ENCODE assay signal across 9 cellular contexts in genomic region chr16:52861614-52862022, GRCh38.
A peak's percentile ranks its signal among the peaks of the same experiment; 100 is the strongest.
DNase-seq lines count a peak whose midpoint lies in the region; ATAC-seq and TF ChIP-seq lines count a peak whose summit lies in the region.
"Had no signal": no experiment of that assay in that cellular context is flagged by ENCODE, and none has a peak within 500 bp of the region (broad histone marks: within the 10 kb centered on the region; RNA-seq: fewer than 3 reads in every experiment).

No MANE protein-coding gene starts in this region.

- ATAC-seq in GM18909 (IDR thresholded peaks at IDR 0.05; ENCODE audit: poor library complexity, unreplicated experiment) (no peak), HG03045 (IDR thresholded peaks at IDR 0.05; ENCODE audit: unreplicated experiment) (no peak)

- H3K27me3 Mint-ChIP-seq in activated naive CD4-positive, alpha-beta T cell treated with anti-CD3 and anti-CD28 coated beads for 36 hours (ENCODE audit: low read depth) = no peaks in the 10 kb centered on the region

- H3K36me3 ChIP-seq in BE2C = no peaks in the 10 kb centered on the region

- no peak overlapping the region for H3K27ac Mint-ChIP-seq in activated naive CD4-positive, alpha-beta T cell treated with anti-CD3 and anti-CD28 coated beads for 36 hours

- no peaks in the 10 kb centered on the region for H3K36me3 Mint-ChIP-seq in activated naive CD4-positive, alpha-beta T cell treated with anti-CD3 and anti-CD28 coated beads for 36 hours (ENCODE audit: low read depth)
- H3K36me3 Mint-ChIP-seq: CD14-positive monocyte had no signal

- TF ChIP-seq CTCF in BE2C (IDR thresholded peaks at IDR 0.05; ENCODE audit: low read depth, low read length) = peak; percentile 73

- H3K9me3 Mint-ChIP-seq in activated naive CD4-positive, alpha-beta T cell treated with anti-CD3 and anti-CD28 coated beads for 36 hours = peaks cover 3% of the 10 kb centered on the region

- H3K27me3 ChIP-seq in BE2C = peaks cover 2% of the 10 kb centered on the region; the same call in 1 of the 2 replicates

- H3K4me1 ChIP-seq in BE2C = no peaks in the 10 kb centered on the region

- H3K4me1 Mint-ChIP-seq in activated naive CD4-positive, alpha-beta T cell treated with anti-CD3 and anti-CD28 coated beads for 36 hours (ENCODE audit: low read depth) = no peaks in the 10 kb centered on the region
- H3K4me1 Mint-ChIP-seq: CD14-positive monocyte had no signal

- intact Hi-C loops in activated naive CD4-positive, alpha-beta T cell treated with anti-CD3 and anti-CD28 coated beads for 36 hours (cut with micrococcal nuclease) = no loop called here

- DNase-seq in BE2C (peak; percentile 25), NCI-H128 (lab: John Stamatoyannopoulos, UW; ENCODE audit: unreplicated experiment) (peak; percentile 2), SK-N-DZ (ENCODE audit: low spot score) (peak; percentile 64), left kidney (ENCODE audit: low read depth, low spot score) (peak; percentile 73), HuH-7.5 (ENCODE audit: low spot score) (no peak)
- no peak for DNase-seq in activated naive CD4-positive, alpha-beta T cell treated with anti-CD3 and anti-CD28 coated beads for 36 hours

- no peak overlapping the region for H3K4me3 ChIP-seq in BE2C (ENCODE audit: low read depth, low read length)

- CTCF ChIA-PET in activated naive CD4-positive, alpha-beta T cell treated with anti-CD3 and anti-CD28 coated beads for 36 hours (lab: Charles Lee) = interaction anchor here (0.6 kb wide), 1 partner anchor 46 kb away, joined by 4 read pairs; no protein-coding TSS in a partner anchor

- H3K9me3 ChIP-seq in BE2C = no peaks in the 10 kb centered on the region

- H3K4me3 Mint-ChIP-seq in activated naive CD4-positive, alpha-beta T cell treated with anti-CD3 and anti-CD28 coated beads for 36 hours = no peak overlapping the region
- H3K4me3 Mint-ChIP-seq: CD14-positive monocyte had no signal

Comparison
In these comparisons a context has a peak if more than half of its experiments do, and no peak if none do; other contexts are left out.
1. DNase-seq: peak in BE2C (single experiment), NCI-H128 (single experiment), SK-N-DZ (single experiment) and left kidney (single experiment); none in activated naive CD4-positive, alpha-beta T cell treated with anti-CD3 and anti-CD28 coated beads for 36 hours (single experiment) and HuH-7.5 (single experiment).